1 cellular context compared by ENCODE assay signal in the genomic region with DNA sequence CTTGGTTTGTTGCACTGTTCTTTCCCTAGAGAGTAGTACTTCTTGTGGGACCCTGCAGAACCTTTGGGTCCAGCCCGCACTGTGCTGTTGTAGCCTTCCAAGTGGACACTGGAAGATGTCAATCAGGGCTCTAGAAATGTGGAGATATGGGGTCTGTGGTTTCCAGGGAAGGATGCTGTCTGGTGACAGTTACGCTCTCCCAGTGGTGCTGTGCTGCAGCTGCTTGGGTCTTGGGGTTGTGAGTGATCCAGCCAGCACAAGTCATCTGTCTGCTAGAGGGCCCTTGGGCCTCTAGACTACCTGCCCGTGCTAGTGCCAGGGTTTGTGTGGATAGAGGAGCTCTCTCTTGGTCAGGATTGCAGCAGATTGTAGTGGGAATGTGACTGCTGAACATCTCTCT.
TF ChIP-seq lines count a peak whose summit lies in the region.

No MANE protein-coding gene starts in this region.

TF ChIP-seq in GM23338, 12 proteins besides CTCF, POLR2A, EP300 and RAD21 (continued from another document):
- TF ChIP-seq, protein P1, sequence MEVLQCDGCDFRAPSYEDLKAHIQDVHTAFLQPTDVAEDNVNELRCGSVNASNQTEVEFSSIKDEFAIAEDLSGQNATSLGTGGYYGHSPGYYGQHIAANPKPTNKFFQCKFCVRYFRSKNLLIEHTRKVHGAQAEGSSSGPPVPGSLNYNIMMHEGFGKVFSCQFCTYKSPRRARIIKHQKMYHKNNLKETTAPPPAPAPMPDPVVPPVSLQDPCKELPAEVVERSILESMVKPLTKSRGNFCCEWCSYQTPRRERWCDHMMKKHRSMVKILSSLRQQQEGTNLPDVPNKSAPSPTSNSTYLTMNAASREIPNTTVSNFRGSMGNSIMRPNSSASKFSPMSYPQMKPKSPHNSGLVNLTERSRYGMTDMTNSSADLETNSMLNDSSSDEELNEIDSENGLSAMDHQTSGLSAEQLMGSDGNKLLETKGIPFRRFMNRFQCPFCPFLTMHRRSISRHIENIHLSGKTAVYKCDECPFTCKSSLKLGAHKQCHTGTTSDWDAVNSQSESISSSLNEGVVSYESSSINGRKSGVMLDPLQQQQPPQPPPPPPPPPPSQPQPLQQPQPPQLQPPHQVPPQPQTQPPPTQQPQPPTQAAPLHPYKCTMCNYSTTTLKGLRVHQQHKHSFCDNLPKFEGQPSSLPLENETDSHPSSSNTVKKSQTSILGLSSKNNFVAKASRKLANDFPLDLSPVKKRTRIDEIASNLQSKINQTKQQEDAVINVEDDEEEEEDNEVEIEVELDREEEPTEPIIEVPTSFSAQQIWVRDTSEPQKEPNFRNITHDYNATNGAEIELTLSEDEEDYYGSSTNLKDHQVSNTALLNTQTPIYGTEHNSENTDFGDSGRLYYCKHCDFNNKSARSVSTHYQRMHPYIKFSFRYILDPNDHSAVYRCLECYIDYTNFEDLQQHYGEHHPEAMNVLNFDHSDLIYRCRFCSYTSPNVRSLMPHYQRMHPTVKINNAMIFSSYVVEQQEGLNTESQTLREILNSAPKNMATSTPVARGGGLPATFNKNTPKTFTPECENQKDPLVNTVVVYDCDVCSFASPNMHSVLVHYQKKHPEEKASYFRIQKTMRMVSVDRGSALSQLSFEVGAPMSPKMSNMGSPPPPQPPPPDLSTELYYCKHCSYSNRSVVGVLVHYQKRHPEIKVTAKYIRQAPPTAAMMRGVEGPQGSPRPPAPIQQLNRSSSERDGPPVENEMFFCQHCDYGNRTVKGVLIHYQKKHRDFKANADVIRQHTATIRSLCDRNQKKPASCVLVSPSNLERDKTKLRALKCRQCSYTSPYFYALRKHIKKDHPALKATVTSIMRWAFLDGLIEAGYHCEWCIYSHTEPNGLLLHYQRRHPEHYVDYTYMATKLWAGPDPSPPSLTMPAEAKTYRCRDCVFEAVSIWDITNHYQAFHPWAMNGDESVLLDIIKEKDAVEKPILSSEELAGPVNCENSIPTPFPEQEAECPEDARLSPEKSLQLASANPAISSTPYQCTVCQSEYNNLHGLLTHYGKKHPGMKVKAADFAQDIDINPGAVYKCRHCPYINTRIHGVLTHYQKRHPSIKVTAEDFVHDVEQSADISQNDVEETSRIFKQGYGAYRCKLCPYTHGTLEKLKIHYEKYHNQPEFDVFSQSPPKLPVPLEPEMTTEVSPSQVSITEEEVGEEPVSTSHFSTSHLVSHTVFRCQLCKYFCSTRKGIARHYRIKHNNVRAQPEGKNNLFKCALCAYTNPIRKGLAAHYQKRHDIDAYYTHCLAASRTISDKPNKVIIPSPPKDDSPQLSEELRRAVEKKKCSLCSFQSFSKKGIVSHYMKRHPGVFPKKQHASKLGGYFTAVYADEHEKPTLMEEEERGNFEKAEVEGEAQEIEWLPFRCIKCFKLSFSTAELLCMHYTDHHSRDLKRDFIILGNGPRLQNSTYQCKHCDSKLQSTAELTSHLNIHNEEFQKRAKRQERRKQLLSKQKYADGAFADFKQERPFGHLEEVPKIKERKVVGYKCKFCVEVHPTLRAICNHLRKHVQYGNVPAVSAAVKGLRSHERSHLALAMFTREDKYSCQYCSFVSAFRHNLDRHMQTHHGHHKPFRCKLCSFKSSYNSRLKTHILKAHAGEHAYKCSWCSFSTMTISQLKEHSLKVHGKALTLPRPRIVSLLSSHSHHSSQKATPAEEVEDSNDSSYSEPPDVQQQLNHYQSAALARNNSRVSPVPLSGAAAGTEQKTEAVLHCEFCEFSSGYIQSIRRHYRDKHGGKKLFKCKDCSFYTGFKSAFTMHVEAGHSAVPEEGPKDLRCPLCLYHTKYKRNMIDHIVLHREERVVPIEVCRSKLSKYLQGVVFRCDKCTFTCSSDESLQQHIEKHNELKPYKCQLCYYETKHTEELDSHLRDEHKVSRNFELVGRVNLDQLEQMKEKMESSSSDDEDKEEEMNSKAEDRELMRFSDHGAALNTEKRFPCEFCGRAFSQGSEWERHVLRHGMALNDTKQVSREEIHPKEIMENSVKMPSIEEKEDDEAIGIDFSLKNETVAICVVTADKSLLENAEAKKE (CRISPR knock-in tag; IDR thresholded peaks at IDR 0.05): no peak
- no peak for TF ChIP-seq ZNF331 (CRISPR knock-in tag; IDR thresholded peaks at IDR 0.05; ENCODE audit: low read depth)
- no peak for TF ChIP-seq STAT1 (IDR thresholded peaks at IDR 0.05; ENCODE audit: unreplicated experiment)
- no peak for TF ChIP-seq NANOG (IDR thresholded peaks at IDR 0.05; ENCODE audit: borderline replicate concordance)
